Comparison of ENCODE assay signal across 9 cellular contexts in genomic region chr2:174332607-174333001, GRCh38. TPM values are rescaled to one million over a fixed set of nuclear protein-coding genes. Genes with fewer than 3 reads are reported as not detected.
DNase-seq lines count a peak whose midpoint lies in the region; ATAC-seq and TF ChIP-seq lines count a peak whose summit lies in the region.
"Had no signal": no experiment of that assay in that cellular context is flagged by ENCODE, and none has a peak within 500 bp of the region (broad histone marks: within the 10 kb centered on the region; RNA-seq: fewer than 3 reads in every experiment).

No MANE protein-coding gene starts in this region.

- H3K27me3 Mint-ChIP-seq in CD4-positive, CD25-positive, alpha-beta regulatory T cell: peaks cover 82% of the 10 kb centered on the region
- H3K27me3 Mint-ChIP-seq in GM23338 (ENCODE audit: insufficient read depth, low read depth, poor library complexity) (peaks cover 97% of the 10 kb centered on the region), memory B cell (peaks cover 27% of the 10 kb centered on the region)

- no peaks in the 10 kb centered on the region for H3K36me3 Mint-ChIP-seq in CD4-positive, CD25-positive, alpha-beta regulatory T cell
- H3K36me3 Mint-ChIP-seq in GM23338 (ENCODE audit: low read depth) (peaks cover 1% of the 10 kb centered on the region; the same call in 1 of the 3 replicates), memory B cell (no peaks in the 10 kb centered on the region)

- H2AFZ ChIP-seq in GM23338: no peak overlapping the region
- peak overlapping the region; percentile 93 for H2AFZ ChIP-seq in PC-3 (ENCODE audit: low read length)

- H3K9me3 Mint-ChIP-seq in CD4-positive, CD25-positive, alpha-beta regulatory T cell: peaks cover 0 to 6% (median 0%) of the 10 kb centered on the region in 7 donors
- peaks cover 6% of the 10 kb centered on the region for H3K9me3 Mint-ChIP-seq in GM23338
- no peaks in the 10 kb centered on the region for H3K9me3 Mint-ChIP-seq in memory B cell

- TF ChIP-seq CTCF in GM23338 (conservative IDR thresholded peaks at IDR 0.05; ENCODE audit: low read depth in 2 of 2): peak; percentile 21 to 30; a peak in 2 of 4 replicates
- TF ChIP-seq CTCF in PC-3 (conservative IDR thresholded peaks at IDR 0.05; ENCODE audit: low read depth, low read length): peak; percentile 34
- no peak for TF ChIP-seq CTCF in colonic mucosa (IDR thresholded peaks at IDR 0.05)

- H3K4me2 ChIP-seq in GM23338: peak overlapping the region; percentile 78
- peak overlapping the region; percentile 83 for H3K4me2 ChIP-seq in PC-3 (ENCODE audit: low read length)

- intact Hi-C loops in PC-3 (cut with micrococcal nuclease) (loop anchor here (1.0 to 5.0 kb wide), 2 partner anchors 70 to 85 kb away; no protein-coding TSS in a partner anchor), colonic mucosa (cut with DNase I) (loop anchor here (10.0 kb wide), 1 partner anchor 758 kb away; no protein-coding TSS in a partner anchor)

- H3F3A ChIP-seq in GM23338 (replicated peaks; ENCODE audit: low read depth): peaks cover 63% of the 10 kb centered on the region
- H3F3A ChIP-seq in PC-3 (ENCODE audit: low read length, unreplicated experiment): no peaks in the 10 kb centered on the region

- no peaks in the 10 kb centered on the region for H3K36me3 ChIP-seq in CD4-positive, CD25-positive, alpha-beta regulatory T cell (ENCODE audit: control insufficient read depth, insufficient read depth, low read length)
- no peaks in the 10 kb centered on the region for H3K36me3 ChIP-seq in GM23338 (ENCODE audit: insufficient read depth)
- no peaks in the 10 kb centered on the region for H3K36me3 ChIP-seq in PC-3 (ENCODE audit: low read depth, low read length)
- no peaks in the 10 kb centered on the region for H3K36me3 ChIP-seq in colonic mucosa

- POLR2A ChIA-PET in PC-3 (lab: Charles Lee; ENCODE audit: unreplicated experiment): no interaction called here

- H3K9me3 ChIP-seq in CD4-positive, CD25-positive, alpha-beta regulatory T cell (ENCODE audit: control insufficient read depth in 2 of 2, low read length in 2 of 2): peaks cover 0 to 4% of the 10 kb centered on the region in 2 experiments
- no peaks in the 10 kb centered on the region for H3K9me3 ChIP-seq in PC-3 (ENCODE audit: low read length)
- H3K9me3 ChIP-seq in colonic mucosa: no peaks in the 10 kb centered on the region

- no peak overlapping the region for H3K27ac ChIP-seq in CD4-positive, CD25-positive, alpha-beta regulatory T cell (ENCODE audit: insufficient read depth, low read length, poor library complexity, severe bottlenecking)
- H3K27ac ChIP-seq in GM23338 (ENCODE audit: low read depth): no peak overlapping the region
- H3K27ac ChIP-seq in PC-3 (ENCODE audit: low read length): no peak overlapping the region
- H3K27ac ChIP-seq in colonic mucosa: no peak overlapping the region

- peak overlapping the region in 3 of 4 donors; percentile 62 to 81 (median 80) for H3K4me3 Mint-ChIP-seq in CD4-positive, CD25-positive, alpha-beta regulatory T cell
- H3K4me3 Mint-ChIP-seq in GM23338 (peak overlapping the region; percentile 61), memory B cell (no peak overlapping the region)

- H3K4me1 ChIP-seq in CD4-positive, CD25-positive, alpha-beta regulatory T cell (ENCODE audit: control insufficient read depth, insufficient read depth, low read length, poor library complexity, severe bottlenecking): peaks cover 64% of the 10 kb centered on the region
- H3K4me1 ChIP-seq in GM23338 (ENCODE audit: insufficient read depth) (peaks cover 69% of the 10 kb centered on the region), PC-3 (ENCODE audit: insufficient read depth, low read length) (peaks cover 4% of the 10 kb centered on the region; the same call in 1 of the 2 replicates), colonic mucosa (peaks cover 28% of the 10 kb centered on the region)

- no peaks in the 10 kb centered on the region for H3K9me2 ChIP-seq in GM23338 (ENCODE audit: insufficient read depth)
- H3K9me2 ChIP-seq in PC-3 (replicated peaks; ENCODE audit: low read length): no peaks in the 10 kb centered on the region

- ATAC-seq in CD4-positive, CD25-positive, alpha-beta regulatory T cell (ENCODE audit: low read depth in 2 of 2): no peak
- ATAC-seq in GM23338 (peak; percentile 2), PC-3 (peak; percentile 76), memory B cell (ENCODE audit: low read depth) (no peak), HG03378 (IDR thresholded peaks at IDR 0.05; ENCODE audit: unreplicated experiment) (no peak), HG03571 (IDR thresholded peaks at IDR 0.05; ENCODE audit: unreplicated experiment) (no peak)

- peak in 1 of 3 donors; percentile 6 for DNase-seq in CD4-positive, CD25-positive, alpha-beta regulatory T cell
- DNase-seq in GM23338 (ENCODE audit: low spot score) (peak; percentile 82), PC-3 (peak; percentile 46), memory B cell (ENCODE audit: low spot score in 2 of 2) (peak in 1 of 2 donors; percentile 9), colonic mucosa (no peak), NCI-H446 (lab: John Stamatoyannopoulos, UW) (no peak)
- DNase-seq: effector CD8-positive, alpha-beta T cell had no signal

- no peak overlapping the region for H3K4me3 ChIP-seq in CD4-positive, CD25-positive, alpha-beta regulatory T cell (ENCODE audit: low read depth, low read length)
- H3K4me3 ChIP-seq in GM23338: peak overlapping the region; percentile 49
- peak overlapping the region; percentile 74 for H3K4me3 ChIP-seq in PC-3 (ENCODE audit: low read length)
- H3K4me3 ChIP-seq in colonic mucosa: no peak overlapping the region

- H3K27ac Mint-ChIP-seq in CD4-positive, CD25-positive, alpha-beta regulatory T cell: no peak overlapping the region
- H3K27ac Mint-ChIP-seq in GM23338 (no peak overlapping the region), memory B cell (peak overlapping the region; percentile 24)

- no TSS peak for BruUV-seq in PC-3 (replicated peaks; lab: Mats Ljungman, UMichigan)

- peaks cover 16 to 50% (median 39%) of the 10 kb centered on the region in 4 donors for H3K4me1 Mint-ChIP-seq in CD4-positive, CD25-positive, alpha-beta regulatory T cell
- H3K4me1 Mint-ChIP-seq in GM23338 (peaks cover 66% of the 10 kb centered on the region), memory B cell (peaks cover 7% of the 10 kb centered on the region)

- H3K9ac ChIP-seq in PC-3 (ENCODE audit: low read length): no peak overlapping the region
- no peak overlapping the region for H3K9ac ChIP-seq in colonic mucosa (ENCODE audit: low read depth in 2 of 2, low read length in 2 of 2)

- CTCF ChIA-PET in PC-3 (lab: Charles Lee): no interaction called here

- H3K27me3 ChIP-seq in CD4-positive, CD25-positive, alpha-beta regulatory T cell (ENCODE audit: control insufficient read depth, insufficient read depth, low read length): peaks cover 50% of the 10 kb centered on the region
- peaks cover 97% of the 10 kb centered on the region for H3K27me3 ChIP-seq in GM23338 (ENCODE audit: insufficient read depth)
- H3K27me3 ChIP-seq in PC-3 (ENCODE audit: low read length): no peaks in the 10 kb centered on the region
- H3K27me3 ChIP-seq in colonic mucosa: peaks cover 96% of the 10 kb centered on the region

- H4K20me1 ChIP-seq in GM23338 (replicated peaks; ENCODE audit: insufficient read depth) (peaks cover 24% of the 10 kb centered on the region), PC-3 (ENCODE audit: low read length) (no peaks in the 10 kb centered on the region)

- H3K79me2 ChIP-seq in GM23338 (replicated peaks; ENCODE audit: insufficient read depth) (no peaks in the 10 kb centered on the region), PC-3 (ENCODE audit: low read length) (no peaks in the 10 kb centered on the region)

TF ChIP-seq in GM23338, 12 proteins besides CTCF, POLR2A, EP300 and RAD21 (continues in another document):
- TF ChIP-seq ZNF114 (CRISPR knock-in tag; IDR thresholded peaks at IDR 0.05) (no peak), STAT1 (IDR thresholded peaks at IDR 0.05; ENCODE audit: unreplicated experiment) (no peak), CREB1 (CRISPR knock-in tag; IDR thresholded peaks at IDR 0.05; ENCODE audit: low read depth) (no peak), REST (IDR thresholded peaks at IDR 0.05; ENCODE audit: unreplicated experiment) (no peak)
- TF ChIP-seq, protein P1, sequence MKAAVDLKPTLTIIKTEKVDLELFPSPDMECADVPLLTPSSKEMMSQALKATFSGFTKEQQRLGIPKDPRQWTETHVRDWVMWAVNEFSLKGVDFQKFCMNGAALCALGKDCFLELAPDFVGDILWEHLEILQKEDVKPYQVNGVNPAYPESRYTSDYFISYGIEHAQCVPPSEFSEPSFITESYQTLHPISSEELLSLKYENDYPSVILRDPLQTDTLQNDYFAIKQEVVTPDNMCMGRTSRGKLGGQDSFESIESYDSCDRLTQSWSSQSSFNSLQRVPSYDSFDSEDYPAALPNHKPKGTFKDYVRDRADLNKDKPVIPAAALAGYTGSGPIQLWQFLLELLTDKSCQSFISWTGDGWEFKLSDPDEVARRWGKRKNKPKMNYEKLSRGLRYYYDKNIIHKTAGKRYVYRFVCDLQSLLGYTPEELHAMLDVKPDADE (IDR thresholded peaks at IDR 0.05): no peak

RNA-seq across cellular contexts. Expression of gene SP9, which starts 2.1 kb away (rescaled TPM):
- not detected for total RNA-seq in CD4-positive, CD25-positive, alpha-beta regulatory T cell
- polyA plus RNA-seq in CD4-positive, CD25-positive, alpha-beta regulatory T cell: not detected
- total RNA-seq in GM23338 (2014; rRNA removed; shearing (Covaris generic)): 0.12 and 0.49 TPM in 2 replicates
- polyA plus RNA-seq in GM23338 (2016; fragmentation: Nextera tagmentation; extraction: Ambion mirVana): 0.14 TPM in 1 of 2 replicates, not detected in the other
- total RNA-seq in PC-3 (2014; rRNA removed): not detected in 2 replicates
- total RNA-seq in colonic mucosa: not detected

Comparison
In these comparisons a context has a peak if more than half of its experiments do, and no peak if none do; other contexts are left out.
1. ATAC-seq: peak in GM23338 (single experiment) and PC-3 (single experiment); none in CD4-positive, CD25-positive, alpha-beta regulatory T cell (0 of 2), memory B cell (single experiment), HG03378 (single experiment) and HG03571 (single experiment).
2. DNase-seq: peak in GM23338 (single experiment) and PC-3 (single experiment); none in colonic mucosa (single experiment) and NCI-H446 (0 of 2).
3. H3K4me3 ChIP-seq: peak in GM23338 (single experiment) and PC-3 (single experiment); none in CD4-positive, CD25-positive, alpha-beta regulatory T cell (single experiment) and colonic mucosa (single experiment).